In genomic region chr3:80018375-80018774, GRCh38 we compare ENCODE assay signal across 23 cellular contexts.
"Had no signal": no experiment of that assay in that cellular context is flagged by ENCODE, and none has a peak within 500 bp of the region (broad histone marks: within the 10 kb centered on the region; RNA-seq: fewer than 3 reads in every experiment).

No MANE protein-coding gene starts in this region.

- H3K27ac Mint-ChIP-seq: endodermal cell, nephron, progenitor cell of endocrine pancreas had no signal

- H3K4me1 ChIP-seq: colonic mucosa, gastrocnemius medialis, heart right ventricle, left ventricle myocardium inferior, lower lobe of right lung, pancreas, stomach had no signal

- H3K4me3 ChIP-seq: colonic mucosa, gastrocnemius medialis, heart right ventricle, left ventricle myocardium inferior, lower lobe of right lung, pancreas, stomach had no signal

- H3K4me3 Mint-ChIP-seq: endodermal cell, naive B cell, nephron had no signal

- H3K36me3 ChIP-seq: colonic mucosa, gastrocnemius medialis, heart right ventricle, left ventricle myocardium inferior, lower lobe of right lung, pancreas, stomach had no signal

- FAIRE-seq: small intestine had no signal

- ATAC-seq: esophagus mucosa, gastrocnemius medialis, heart right ventricle, left cardiac atrium, lower lobe of right lung, pancreas, right cardiac atrium had no signal

- H3K36me3 Mint-ChIP-seq: naive B cell had no signal

- H3K9me3 Mint-ChIP-seq: endodermal cell, nephron had no signal

- H3K4me1 Mint-ChIP-seq: endodermal cell, naive B cell, nephron had no signal

- H3K27ac ChIP-seq: colonic mucosa, gastrocnemius medialis, heart right ventricle, left ventricle myocardium inferior, lower lobe of right lung, pancreas, stomach had no signal

- H3K27me3 Mint-ChIP-seq: naive B cell, progenitor cell of endocrine pancreas had no signal

- DNase-seq: colonic mucosa; effector CD4-positive, alpha-beta T cell; endodermal cell; gastrocnemius medialis; heart right ventricle; kidney; left cardiac atrium; left ventricle myocardium inferior; lower lobe of right lung; mesenchymal stem cell; naive B cell; occipital lobe; pancreas; right cardiac atrium; small intestine; stimulated activated CD4-positive, alpha-beta T cell treated with anti-CD3 and anti-CD28 coated beads, Interleukin-12 subunit alpha, Interleukin-12 subunit beta, amount 100 ng/mL, for 4 hours; stimulated activated naive CD4-positive, alpha-beta T cell; stomach; substantia nigra; trophoblast cell had no signal

- H3K27me3 ChIP-seq: colonic mucosa, gastrocnemius medialis, heart right ventricle, pancreas, stomach had no signal

- H3K9me3 ChIP-seq: colonic mucosa, gastrocnemius medialis, left ventricle myocardium inferior, lower lobe of right lung, pancreas had no signal
